Comparison of ENCODE assay signal across 30 cellular contexts in genomic region chr6:96909826-96910225, GRCh38. TPM values are rescaled to one million over a fixed set of nuclear protein-coding genes. Genes with fewer than 3 reads are reported as not detected.
"Had no signal": no experiment of that assay in that cellular context is flagged by ENCODE, and none has a peak within 500 bp of the region (broad histone marks: within the 10 kb centered on the region; RNA-seq: fewer than 3 reads in every experiment).

No MANE protein-coding gene starts in this region.

- H2AFZ ChIP-seq: PC-9 had no signal

- H3K27ac ChIP-seq: adrenal gland, body of pancreas, breast epithelium, PC-9 had no signal

- H3K4me1 ChIP-seq: adrenal gland, body of pancreas, breast epithelium had no signal

- H3K9me3 ChIP-seq: adrenal gland, body of pancreas, breast epithelium, MG63 had no signal

- H3K27me3 ChIP-seq: body of pancreas, breast epithelium had no signal

- H3K36me3 ChIP-seq: adrenal gland, breast epithelium, MG63 had no signal

- H3K4me2 ChIP-seq: PC-9 had no signal

- DNase-seq: activated CD4-positive, alpha-beta T cell treated with anti-CD3 and anti-CD28 coated beads, Interleukin-2, amount 10 ng/mL, durations not matched to agents 24 days and 14 days; activated CD4-positive, alpha-beta T cell treated with anti-CD3 and anti-CD28 coated beads, Interleukin-2, amount 50 U/mL, for 4 hours; activated CD8-positive, alpha-beta T cell treated with anti-CD3 and anti-CD28 coated beads for 36 hours; activated gamma-delta T cell treated with Interleukin-2 at 50 U/mL for 16 hours; activated naive CD4-positive, alpha-beta T cell treated with anti-CD3 and anti-CD28 coated beads for 36 hours; activated T-cell treated with anti-CD3 and anti-CD28 coated beads, Interleukin-2, amount 50 U/mL, for 1 hour; activated T-cell treated with anti-CD3 and anti-CD28 coated beads, Interleukin-2, amount 50 U/mL, for 72 hours; adrenal gland; Kasumi-1; KG1; MG63; MV-4-11; NCI-H1092; NCI-H1436 treated with DMSO at 0.1 percent for 48 hours; NCI-H1694 treated with DMSO at 0.1 percent for 48 hours; NCI-H2029; NCI-H2107; NCI-H2171; NCI-H510A; NCI-H526; PC-9; Right ventricle myocardium superior; SW 1271 had no signal

- FAIRE-seq: astrocyte, RCC 7860, TTC549 had no signal

- ATAC-seq: activated CD8-positive, alpha-beta T cell treated with anti-CD3 and anti-CD28 coated beads for 36 hours; activated naive CD4-positive, alpha-beta T cell treated with anti-CD3 and anti-CD28 coated beads, Interleukin-2, amount 50 U/mL, for 72 hours; activated T-cell treated with anti-CD3 and anti-CD28 coated beads, Interleukin-2, amount 50 U/mL, for 72 hours; activated T-helper 17 cell treated with anti-CD3 and anti-CD28 coated beads, Interleukin-2, amount 50 U/mL, for 72 hours; body of pancreas had no signal

- H3K4me3 ChIP-seq: adrenal gland, body of pancreas, breast epithelium, MG63, PC-9 had no signal

RNA-seq across cellular contexts. Expression of gene KLHL32, which starts 14.7 kb away (rescaled TPM):
- total RNA-seq: astrocyte had no signal
